28 cellular contexts compared by ENCODE assay signal in the genomic region with DNA sequence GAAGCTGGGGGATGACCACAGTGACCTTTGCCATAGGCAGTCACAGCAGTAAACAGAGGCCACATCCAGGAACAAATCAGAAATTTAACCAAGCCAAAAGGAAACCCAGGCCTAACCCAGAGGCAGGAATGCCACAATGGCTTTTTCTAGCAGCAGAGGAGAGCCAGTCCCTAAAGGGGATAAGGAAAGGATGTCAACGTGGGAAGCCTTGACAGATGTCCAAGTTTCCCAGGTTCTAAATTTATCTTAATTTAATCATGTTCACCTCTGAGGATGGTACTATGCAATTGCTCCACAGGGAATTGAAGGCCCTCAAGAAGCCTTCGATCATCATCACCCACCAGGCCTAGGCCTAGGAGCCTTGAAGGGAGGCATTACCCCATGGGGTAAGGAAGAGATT.
"Had no signal": no experiment of that assay in that cellular context is flagged by ENCODE, and none has a peak within 500 bp of the region (broad histone marks: within the 10 kb centered on the region; RNA-seq: fewer than 3 reads in every experiment).

No MANE protein-coding gene starts in this region.

- H3K27ac ChIP-seq: left lung, skin epidermis, suprapubic skin, upper lobe of left lung, VCaP had no signal

- H3K36me3 ChIP-seq: left lung, suprapubic skin, upper lobe of left lung had no signal

- H3K4me3 ChIP-seq: left lung, skin epidermis, suprapubic skin, upper lobe of left lung had no signal

- H3K36me3 Mint-ChIP-seq: activated CD8-positive, alpha-beta memory T cell treated with anti-CD3 and anti-CD28 coated beads, Interleukin-2, amount 10 ng/mL, durations not matched to agents 7 days and 5 days; activated naive CD4-positive, alpha-beta T cell treated with anti-CD3 and anti-CD28 coated beads, Interleukin-2, amount 50 U/mL, for 24 hours; stimulated activated effector memory CD8-positive, alpha-beta T cell treated with anti-CD3 and anti-CD28 coated beads, Interleukin-12 subunit alpha, Interleukin-12 subunit beta, amount 100 ng/mL, for 72 hours had no signal

- H3K4me1 ChIP-seq: left lung had no signal

- H3K9me3 ChIP-seq: left lung, SK-N-SH, suprapubic skin, upper lobe of left lung had no signal

- ATAC-seq: activated CD4-positive, CD25-positive, alpha-beta regulatory T cell treated with anti-CD3 and anti-CD28 coated beads, Interleukin-2, amount 50 U/mL, for 24 hours; activated CD8-positive, alpha-beta memory T cell treated with anti-CD3 and anti-CD28 coated beads, Interleukin-2, amount 10 ng/mL, durations not matched to agents 7 days and 5 days; activated CD8-positive, alpha-beta T cell treated with anti-CD3 and anti-CD28 coated beads for 36 hours; left lung; right cardiac atrium; stimulated activated effector memory CD8-positive, alpha-beta T cell treated with anti-CD3 and anti-CD28 coated beads, Interleukin-12 subunit alpha, Interleukin-12 subunit beta, amount 100 ng/mL, for 72 hours; stimulated activated naive CD8-positive, alpha-beta T cell treated with anti-CD3 and anti-CD28 coated beads, Interleukin-15, amount 100 ng/mL, for 72 hours had no signal

- H3K27me3 ChIP-seq: left lung, suprapubic skin, upper lobe of left lung had no signal

- H3K9me3 Mint-ChIP-seq: activated CD4-positive, alpha-beta T cell treated with anti-CD3 and anti-CD28 coated beads, Interleukin-2, amount 10 ng/mL, durations not matched to agents 24 days and 14 days; activated CD8-positive, alpha-beta T cell treated with anti-CD3 and anti-CD28 coated beads for 36 hours; activated naive CD4-positive, alpha-beta T cell treated with anti-CD3 and anti-CD28 coated beads, Interleukin-2, amount 50 U/mL, for 24 hours; activated T-helper 1 cell treated with anti-CD3 and anti-CD28 coated beads, Interleukin-12 subunit alpha, Interleukin-12 subunit beta, Interleukin-2, Interleukin-4 antibody, amounts not matched to agents 30 ng/mL and 10 ng/mL and 1 ng/mL, durations not matched to agents 14 hours and 24 hours and 36 hours; neural crest cell; stimulated activated effector memory CD8-positive, alpha-beta T cell treated with anti-CD3 and anti-CD28 coated beads, Interleukin-12 subunit alpha, Interleukin-12 subunit beta, amount 100 ng/mL, for 72 hours; stimulated activated naive CD8-positive, alpha-beta T cell treated with anti-CD3 and anti-CD28 coated beads, Interleukin-15, amount 100 ng/mL, for 72 hours had no signal

- H3K27ac Mint-ChIP-seq: activated CD4-positive, alpha-beta T cell treated with anti-CD3 and anti-CD28 coated beads, Interleukin-2, amount 10 ng/mL, durations not matched to agents 24 days and 14 days; activated CD8-positive, alpha-beta memory T cell treated with anti-CD3 and anti-CD28 coated beads, Interleukin-2, amount 10 ng/mL, durations not matched to agents 7 days and 5 days; activated CD8-positive, alpha-beta T cell treated with anti-CD3 and anti-CD28 coated beads for 36 hours; activated naive CD4-positive, alpha-beta T cell treated with anti-CD3 and anti-CD28 coated beads, Interleukin-2, amount 50 U/mL, for 24 hours; activated T-helper 1 cell treated with anti-CD3 and anti-CD28 coated beads, Interleukin-12 subunit alpha, Interleukin-12 subunit beta, Interleukin-2, Interleukin-4 antibody, amounts not matched to agents 30 ng/mL and 10 ng/mL and 1 ng/mL, durations not matched to agents 14 hours and 24 hours and 36 hours; progenitor cell of endocrine pancreas; stimulated activated effector memory CD8-positive, alpha-beta T cell treated with anti-CD3 and anti-CD28 coated beads, Interleukin-12 subunit alpha, Interleukin-12 subunit beta, amount 100 ng/mL, for 72 hours had no signal

- DNase-seq: activated CD4-positive, alpha-beta T cell treated with anti-CD3 and anti-CD28 coated beads, Interleukin-2, amount 10 ng/mL, durations not matched to agents 24 days and 14 days; activated CD8-positive, alpha-beta memory T cell treated with anti-CD3 and anti-CD28 coated beads, Interleukin-2, amount 10 ng/mL, durations not matched to agents 7 days and 5 days; activated CD8-positive, alpha-beta T cell treated with anti-CD3 and anti-CD28 coated beads for 36 hours; activated gamma-delta T cell treated with Interleukin-2 at 50 U/mL for 16 hours; activated T-cell treated with anti-CD3 and anti-CD28 coated beads for 4 hours; aorta; central memory CD4-positive, alpha-beta T cell; effector memory CD4-positive, alpha-beta T cell; hippocampal formation; kidney glomerular epithelial cell; left lung; mammary epithelial cell; midbrain; occipital lobe; right cardiac atrium; SK-N-SH; stimulated activated CD4-positive, alpha-beta T cell treated with anti-CD3 and anti-CD28 coated beads, Interleukin-2, amount 100 ng/mL, for 24 hours; stimulated activated naive CD8-positive, alpha-beta T cell treated with anti-CD3 and anti-CD28 coated beads, Interleukin-15, amount 100 ng/mL, for 72 hours; upper lobe of left lung had no signal
